ENCODE assay signal across 15 cellular contexts in the genomic region with DNA sequence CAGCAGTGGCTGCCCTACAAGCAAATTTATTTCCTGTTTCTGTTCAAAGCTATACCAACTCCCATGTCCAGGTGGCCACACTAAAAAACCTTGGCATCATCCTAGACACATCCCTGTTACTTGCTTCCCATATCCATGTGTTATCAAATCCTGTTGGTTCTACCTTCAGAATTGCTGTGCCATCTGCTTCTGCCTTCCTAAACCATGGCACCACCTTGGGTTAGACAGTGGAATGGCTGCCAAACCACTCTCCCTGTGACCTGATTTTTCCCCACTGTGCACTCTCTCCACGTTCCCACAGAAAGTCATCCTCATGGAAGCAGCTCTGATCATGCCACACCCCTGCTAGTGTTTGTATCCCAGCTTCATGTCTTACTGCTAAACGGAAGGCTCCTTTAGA.
A peak's percentile ranks its signal among the peaks of the same experiment; 100 is the strongest.
DNase-seq lines count a peak whose midpoint lies in the region; ATAC-seq and TF ChIP-seq lines count a peak whose summit lies in the region.
"Had no signal": no experiment of that assay in that cellular context is flagged by ENCODE, and none has a peak within 500 bp of the region (broad histone marks: within the 10 kb centered on the region; RNA-seq: fewer than 3 reads in every experiment).

No MANE protein-coding gene starts in this region.

- POLR2A ChIA-PET in MCF 10A (lab: Yijun Ruan, JAX), result no interaction called here
- POLR2A ChIA-PET in CD4-positive, alpha-beta T cell (lab: Charles Lee), result no interaction called here

- H3K9me3 Mint-ChIP-seq in MCF 10A (ENCODE audit: unreplicated experiment), result peaks cover 28% of the 10 kb centered on the region
- H3K9me3 Mint-ChIP-seq in CD4-positive, alpha-beta T cell, result no peaks in the 10 kb centered on the region
- H3K9me3 Mint-ChIP-seq in endothelial cell (ENCODE audit: unreplicated experiment), result no peaks in the 10 kb centered on the region
- H3K9me3 Mint-ChIP-seq: activated CD8-positive, alpha-beta T cell treated with anti-CD3 and anti-CD28 coated beads for 36 hours had no signal

- no peak overlapping the region for H3K4me3 Mint-ChIP-seq in MCF 10A (ENCODE audit: unreplicated experiment)
- no peak overlapping the region for H3K4me3 Mint-ChIP-seq in CD4-positive, alpha-beta T cell
- no peak overlapping the region for H3K4me3 Mint-ChIP-seq in endothelial cell (ENCODE audit: unreplicated experiment)
- H3K4me3 Mint-ChIP-seq: activated CD8-positive, alpha-beta T cell treated with anti-CD3 and anti-CD28 coated beads for 36 hours had no signal

- H3K27ac ChIP-seq in CD4-positive, alpha-beta T cell (ENCODE audit: low read depth, low read length), result no peak overlapping the region
- H3K27ac ChIP-seq: gastroesophageal sphincter, ovary, SJCRH30, transverse colon had no signal

- H3K27ac Mint-ChIP-seq in MCF 10A (ENCODE audit: low read depth, unreplicated experiment), result no peak overlapping the region
- no peak overlapping the region for H3K27ac Mint-ChIP-seq in CD4-positive, alpha-beta T cell
- H3K27ac Mint-ChIP-seq in endothelial cell (ENCODE audit: unreplicated experiment), result no peak overlapping the region
- H3K27ac Mint-ChIP-seq: activated CD8-positive, alpha-beta T cell treated with anti-CD3 and anti-CD28 coated beads for 36 hours had no signal

- CTCF ChIA-PET in MCF 10A (lab: Yijun Ruan, JAX), result no interaction called here
- CTCF ChIA-PET in CD4-positive, alpha-beta T cell (lab: Charles Lee), result interaction anchor here (1.4 kb wide), 1 partner anchor 10 kb away, joined by 3 read pairs; no protein-coding TSS in a partner anchor

- H3K36me3 Mint-ChIP-seq in MCF 10A (ENCODE audit: insufficient read depth, unreplicated experiment) (no peaks in the 10 kb centered on the region), endothelial cell (ENCODE audit: low read depth, unreplicated experiment) (no peaks in the 10 kb centered on the region)
- no peaks in the 10 kb centered on the region for H3K36me3 Mint-ChIP-seq in CD4-positive, alpha-beta T cell (ENCODE audit: low read depth)

- no peaks in the 10 kb centered on the region for H3K27me3 ChIP-seq in CD4-positive, alpha-beta T cell (ENCODE audit: control insufficient read depth, insufficient read depth, low read length)
- H3K27me3 ChIP-seq: gastroesophageal sphincter, ovary, SJCRH30, transverse colon had no signal

- ATAC-seq in HG03521 (IDR thresholded peaks at IDR 0.05; ENCODE audit: unreplicated experiment) (no peak), HG03159 (IDR thresholded peaks at IDR 0.05; ENCODE audit: unreplicated experiment) (no peak)
- ATAC-seq in CD4-positive, alpha-beta T cell (ENCODE audit: poor library complexity), result no peak
- ATAC-seq: activated CD8-positive, alpha-beta T cell treated with anti-CD3 and anti-CD28 coated beads for 36 hours; gastroesophageal sphincter had no signal

- TF ChIP-seq CTCF in MCF 10A (IDR thresholded peaks at IDR 0.05; ENCODE audit: unreplicated experiment) (no peak), endothelial cell (IDR thresholded peaks at IDR 0.05; ENCODE audit: unreplicated experiment) (no peak)
- no peak for TF ChIP-seq CTCF in CD4-positive, alpha-beta T cell (IDR thresholded peaks at IDR 0.05)

- no TSS peak for BruUV-seq in MCF 10A (replicated peaks; lab: Mats Ljungman, UMichigan)

- in situ Hi-C loops in T47D (cut with HindIII; ENCODE audit: low pct_unique_long_range_greater_than_20kb, low sequenced_read_pairs), result no loop called here

- H3K4me1 Mint-ChIP-seq in MCF 10A (ENCODE audit: insufficient read depth, unreplicated experiment) (no peaks in the 10 kb centered on the region), endothelial cell (ENCODE audit: unreplicated experiment) (peaks cover 4% of the 10 kb centered on the region)
- peaks cover 9% of the 10 kb centered on the region for H3K4me1 Mint-ChIP-seq in CD4-positive, alpha-beta T cell (ENCODE audit: low read depth)

- DNase-seq in T47D (ENCODE audit: low read depth in 1 of 2, low spot score in 1 of 2) (peak; percentile 20 to 35), MCF 10A (ENCODE audit: unreplicated experiment) (no peak), NCI-H1694 (lab: John Stamatoyannopoulos, UW) (peak; percentile 82), cerebellar nuclear complex (lab: John Stamatoyannopoulos, UW) (peak; percentile 43 to 92), endothelial cell (ENCODE audit: low spot score) (no peak)
- DNase-seq in CD4-positive, alpha-beta T cell, result no peak
- DNase-seq: activated CD8-positive, alpha-beta T cell treated with anti-CD3 and anti-CD28 coated beads for 36 hours; effector memory CD4-positive, alpha-beta T cell; ovary; SJCRH30; transverse colon had no signal

- H3K9me3 ChIP-seq in CD4-positive, alpha-beta T cell (ENCODE audit: control insufficient read depth, low read length), result no peaks in the 10 kb centered on the region
- H3K9me3 ChIP-seq: gastroesophageal sphincter, HAP-1, ovary, SJCRH30, transverse colon had no signal

- intact Hi-C loops in MCF 10A (cut with micrococcal nuclease), result no loop called here
- intact Hi-C loops in CD4-positive, alpha-beta T cell (cut with DNase I, micrococcal nuclease), result no loop called here

- H3K27me3 Mint-ChIP-seq in MCF 10A (ENCODE audit: insufficient read depth, unreplicated experiment), result no peaks in the 10 kb centered on the region
- H3K27me3 Mint-ChIP-seq in CD4-positive, alpha-beta T cell, result no peaks in the 10 kb centered on the region
- H3K27me3 Mint-ChIP-seq in endothelial cell (ENCODE audit: unreplicated experiment), result peaks cover 3% of the 10 kb centered on the region
- H3K27me3 Mint-ChIP-seq: activated CD8-positive, alpha-beta T cell treated with anti-CD3 and anti-CD28 coated beads for 36 hours had no signal

Comparison
In these comparisons a context has a peak if more than half of its experiments do, and no peak if none do; other contexts are left out.
1. DNase-seq: peak in T47D (2 of 2), NCI-H1694 (single experiment) and cerebellar nuclear complex (2 of 2); none in MCF 10A (single experiment), CD4-positive, alpha-beta T cell (0 of 10) and endothelial cell (single experiment).